In genomic region chr1:162974810-162975209, GRCh38 we compare ENCODE assay signal across 26 cellular contexts.
"Had no signal": no experiment of that assay in that cellular context is flagged by ENCODE, and none has a peak within 500 bp of the region (broad histone marks: within the 10 kb centered on the region; RNA-seq: fewer than 3 reads in every experiment).

No MANE protein-coding gene starts in this region.

- H3K27me3 ChIP-seq: esophagus muscularis mucosa, foreskin keratinocyte, gastroesophageal sphincter, heart left ventricle, neutrophil, right atrium auricular region, sigmoid colon, spleen, tibial nerve, upper lobe of left lung, uterus had no signal

- H3K4me1 Mint-ChIP-seq: natural killer cell; stimulated activated memory B cell treated with anti-CD40 and anti-IgM and Interleukin-4, amounts not matched to agents 10 μg/mL and 1 μg/mL and 100 μg/mL, for 72 hours had no signal

- H3K36me3 Mint-ChIP-seq: natural killer cell; stimulated activated memory B cell treated with anti-CD40 and anti-IgM and Interleukin-4, amounts not matched to agents 10 μg/mL and 1 μg/mL and 100 μg/mL, for 72 hours had no signal

- ATAC-seq: foreskin keratinocyte; gastroesophageal sphincter; heart left ventricle; left ventricle myocardium superior; lower lobe of right lung; natural killer cell; stimulated activated memory B cell treated with anti-CD40 and anti-IgM and Interleukin-4, amounts not matched to agents 10 μg/mL and 1 μg/mL and 100 μg/mL, for 72 hours; stimulated activated naive CD8-positive, alpha-beta T cell treated with anti-CD3 and anti-CD28 coated beads, Interleukin-15, Interleukin-2, amounts not matched to agents 100 U/mL and 50 U/mL, for 24 hours had no signal

- H3K27me3 Mint-ChIP-seq: stimulated activated memory B cell treated with anti-CD40 and anti-IgM and Interleukin-4, amounts not matched to agents 10 μg/mL and 1 μg/mL and 100 μg/mL, for 72 hours had no signal

- H3K4me3 ChIP-seq: coronary artery, esophagus muscularis mucosa, gastroesophageal sphincter, heart left ventricle, lower lobe of right lung, prostate gland, right atrium auricular region, sigmoid colon, spleen, thoracic aorta, tibial nerve, upper lobe of left lung, uterus had no signal

- H3K4me3 Mint-ChIP-seq: natural killer cell; stimulated activated memory B cell treated with anti-CD40 and anti-IgM and Interleukin-4, amounts not matched to agents 10 μg/mL and 1 μg/mL and 100 μg/mL, for 72 hours had no signal

- DNase-seq: dermis blood vessel endothelial cell; effector memory CD4-positive, alpha-beta T cell; foreskin keratinocyte; heart left ventricle; hippocampal formation; left ventricle myocardium superior; lower lobe of right lung; natural killer cell; sigmoid colon; spleen; stimulated activated CD4-positive, alpha-beta T cell treated with anti-CD3 and anti-CD28 coated beads, Interleukin-4, amount 100 ng/mL, for 4 hours; stimulated activated naive CD8-positive, alpha-beta T cell treated with anti-CD3 and anti-CD28 coated beads, Interleukin-15, Interleukin-2, amounts not matched to agents 100 U/mL and 50 U/mL, for 24 hours; substantia nigra; upper lobe of left lung; uterus had no signal

- H3K36me3 ChIP-seq: esophagus muscularis mucosa, gastroesophageal sphincter, heart left ventricle, lower lobe of right lung, neutrophil, prostate gland, right atrium auricular region, sigmoid colon, spleen, thoracic aorta, tibial nerve, upper lobe of left lung, uterus had no signal

- H3K9me3 Mint-ChIP-seq: stimulated activated memory B cell treated with anti-CD40 and anti-IgM and Interleukin-4, amounts not matched to agents 10 μg/mL and 1 μg/mL and 100 μg/mL, for 72 hours had no signal

- H3K27ac ChIP-seq: coronary artery, esophagus muscularis mucosa, foreskin keratinocyte, gastroesophageal sphincter, heart left ventricle, lower lobe of right lung, neutrophil, prostate gland, right atrium auricular region, sigmoid colon, spleen, thoracic aorta, tibial nerve, upper lobe of left lung, uterus had no signal

- H3K9me3 ChIP-seq: esophagus muscularis mucosa, gastroesophageal sphincter, heart left ventricle, lower lobe of right lung, neutrophil, prostate gland, right atrium auricular region, sigmoid colon, spleen, thoracic aorta, tibial nerve, upper lobe of left lung, uterus had no signal

- H3K4me1 ChIP-seq: lower lobe of right lung, prostate gland, right atrium auricular region, sigmoid colon, spleen, tibial nerve, upper lobe of left lung, uterus had no signal

- FAIRE-seq: endothelial cell of umbilical vein, keratinocyte had no signal

- H3K27ac Mint-ChIP-seq: natural killer cell; stimulated activated memory B cell treated with anti-CD40 and anti-IgM and Interleukin-4, amounts not matched to agents 10 μg/mL and 1 μg/mL and 100 μg/mL, for 72 hours had no signal
